In the genomic region with DNA sequence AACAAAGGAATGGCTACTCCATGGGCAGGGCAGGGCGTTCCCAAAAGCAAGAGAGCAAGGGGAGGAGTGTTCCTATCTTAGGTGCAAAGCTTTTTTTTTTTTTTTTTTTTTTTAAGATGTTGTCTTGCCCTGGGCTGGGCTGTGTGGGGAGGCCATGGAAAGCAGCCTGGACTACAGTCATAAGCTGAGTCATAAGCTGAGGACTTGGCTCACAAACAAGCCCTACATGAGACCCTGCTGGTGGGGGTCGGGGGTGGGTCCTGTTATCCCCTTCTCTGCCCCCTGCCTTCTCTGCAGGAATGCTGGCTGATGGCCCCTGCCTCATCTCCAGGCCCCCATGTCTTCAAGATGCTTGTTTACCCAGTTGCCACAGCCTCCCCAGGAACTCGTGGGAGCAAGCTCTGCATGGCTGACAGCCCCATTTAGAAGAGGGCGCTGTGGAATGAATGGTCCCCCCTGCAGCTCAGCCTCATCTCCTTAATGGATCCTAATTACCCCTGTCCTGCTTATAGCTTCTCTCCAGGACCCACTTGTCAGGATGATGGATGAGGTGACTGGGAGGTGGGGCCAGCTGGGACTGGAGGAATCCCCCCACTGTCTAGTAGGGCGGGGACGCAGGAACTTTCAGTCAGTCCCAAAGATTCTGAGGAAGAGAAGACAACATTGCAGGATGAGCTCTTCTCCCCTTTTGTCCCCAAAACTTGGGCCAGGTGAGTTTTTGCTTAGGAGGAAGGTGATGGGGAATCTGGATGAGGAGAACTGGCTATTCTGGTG, we compare ENCODE assay signal across 13 cellular contexts.
A peak's percentile ranks its signal among the peaks of the same experiment; 100 is the strongest.
DNase-seq lines count a peak whose midpoint lies in the region; ATAC-seq, FAIRE-seq and TF ChIP-seq lines count a peak whose summit lies in the region.
"Had no signal": no experiment of that assay in that cellular context is flagged by ENCODE, and none has a peak within 500 bp of the region (broad histone marks: within the 10 kb centered on the region; RNA-seq: fewer than 3 reads in every experiment).

No MANE protein-coding gene starts in this region.

- H3K4ac ChIP-seq in H1 (replicated peaks; ENCODE audit: insufficient read length, low read depth, low read length): no peak overlapping the region

- H3K27ac ChIP-seq in H1 (ENCODE audit: low read depth, low read length): no peak overlapping the region
- H3K27ac ChIP-seq in osteoblast (ENCODE audit: low read depth, low read length): peak overlapping the region; percentile 88
- H3K27ac ChIP-seq in testis: no peak overlapping the region

- CTCF ChIA-PET in H1 (lab: Charles Lee; ENCODE audit: partially characterized antibody): interaction anchor here (0.6 to 2.4 kb wide), 8 partner anchors 11 to 205 kb away, joined by 3 to 20 read pairs (median 4); no protein-coding TSS in a partner anchor

- no peak overlapping the region for H3K18ac ChIP-seq in H1 (ENCODE audit: extremely low read depth, low read length)

- 91% methylated on average over 3 of the region's 6 CpGs; no CpG with 5 or more reads in 1 of the 2 experiments for WGBS in H1 (ENCODE audit: extremely low coverage in 1 of 2, insufficient coverage in 1 of 2, insufficient read length in 1 of 2, insufficient replicate concordance in 2 of 2, low coverage in 1 of 2, low lambda C conversion rate in 2 of 2, missing lambda C conversion rate in 1 of 2), 2 experiments
- WGBS in testis, 2 donors: 57 to 72% methylated on average over 6 of the region's 6 CpGs

- no peak overlapping the region for H3K4me3 Mint-ChIP-seq in natural killer cell

- H3K9ac ChIP-seq in H1 (replicated peaks in 1 of 4; ENCODE audit: extremely low read depth in 1 of 4, low read depth in 3 of 4, low read length in 3 of 4): no peak overlapping the region

- TF ChIP-seq RAD21 in H1 (IDR thresholded peaks at IDR 0.05 in 1 of 2, conservative IDR thresholded peaks at IDR 0.05 in 1 of 2; ENCODE audit: low read depth in 2 of 2, low read length in 2 of 2): no peak

- peaks cover 0 to 5% of the 10 kb centered on the region in 2 donors for H3K4me1 Mint-ChIP-seq in natural killer cell

- no peak overlapping the region for H4K5ac ChIP-seq in H1 (ENCODE audit: insufficient read length, low read depth, low read length)

- H4K8ac ChIP-seq in H1 (ENCODE audit: extremely low read depth, insufficient read depth, low read length): no peak overlapping the region

- peaks cover 5 to 16% (median 11%) of the 10 kb centered on the region in 4 experiments for H3K4me1 ChIP-seq in H1 (replicated peaks in 1 of 4; ENCODE audit: control insufficient read depth in 3 of 4, insufficient read depth in 4 of 4, low read length in 3 of 4)
- peaks cover 38% of the 10 kb centered on the region for H3K4me1 ChIP-seq in osteoblast (ENCODE audit: insufficient read depth, low read length)
- H3K4me1 ChIP-seq in testis: no peaks in the 10 kb centered on the region

- H2BK20ac ChIP-seq in H1 (ENCODE audit: low read length): 0 out of 2 replicates have a peak overlapping the region, but pooled peaks have one; percentile 50

- no peak for TF ChIP-seq EP300 in H1 (IDR thresholded peaks at IDR 0.05; ENCODE audit: borderline replicate concordance in 1 of 2, low read depth in 2 of 2, low read length in 2 of 2)

- H3K79me2 ChIP-seq in H1 (ENCODE audit: control insufficient read depth in 1 of 2, insufficient read depth in 2 of 2, low read length in 2 of 2) (0 out of 4 replicates have a peak, but pooled peaks cover 0 to 3% of the 10 kb centered on the region in 2 experiments), osteoblast (ENCODE audit: insufficient read depth, low read length) (no peaks in the 10 kb centered on the region)

- no peak overlapping the region for H3K56ac ChIP-seq in H1 (replicated peaks; ENCODE audit: insufficient read length, low read depth, low read length)

- no peak overlapping the region for H4K91ac ChIP-seq in H1 (replicated peaks; ENCODE audit: insufficient read length, low read length)

- no peaks in the 10 kb centered on the region for H3K36me3 ChIP-seq in H1 (ENCODE audit: control insufficient read depth in 2 of 4, insufficient read depth in 4 of 4, low read length in 3 of 4)
- no peaks in the 10 kb centered on the region for H3K36me3 ChIP-seq in osteoblast (ENCODE audit: insufficient read depth, low read length)
- no peaks in the 10 kb centered on the region for H3K36me3 ChIP-seq in testis (ENCODE audit: low read depth, missing control alignments)

- intact Hi-C loops in natural killer cell (cut with micrococcal nuclease) (no loop called here), testis (cut with DNase I; ENCODE audit: low total_unique reads) (no loop called here)

- H4K20me1 ChIP-seq in H1 (replicated peaks in 1 of 2; ENCODE audit: control insufficient read depth in 1 of 2, insufficient read depth in 2 of 2, low read length in 2 of 2) (no peaks in the 10 kb centered on the region), osteoblast (ENCODE audit: insufficient read depth, low read length) (no peaks in the 10 kb centered on the region)

- TF ChIP-seq CTCF in H1 (IDR thresholded peaks at IDR 0.05; ENCODE audit: control extremely low read depth in 1 of 3, insufficient read depth in 1 of 3, low read depth in 1 of 3, low read length in 3 of 3) (no peak), osteoblast (IDR thresholded peaks at IDR 0.05; ENCODE audit: extremely low read depth, low read depth, low read length) (no peak), natural killer cell (IDR thresholded peaks at IDR 0.05) (no peak), testis (IDR thresholded peaks at IDR 0.05) (no peak)

- TF ChIP-seq POLR2A in H1 (IDR thresholded peaks at IDR 0.05; ENCODE audit: control extremely low read depth in 1 of 2, low read depth in 2 of 2, low read length in 2 of 2) (no peak), testis (IDR thresholded peaks at IDR 0.05) (no peak)

- H3K9me3 ChIP-seq in H1 (ENCODE audit: insufficient read depth in 2 of 2, low read depth in 1 of 2, low read length in 1 of 2) (no peaks in the 10 kb centered on the region), osteoblast (ENCODE audit: low read depth, low read length) (no peaks in the 10 kb centered on the region), testis (no peaks in the 10 kb centered on the region)

- no peak overlapping the region for H3K14ac ChIP-seq in H1 (ENCODE audit: insufficient read length)

- H3K23ac ChIP-seq in H1 (ENCODE audit: insufficient read length): no peak overlapping the region

- H2AFZ ChIP-seq in H1 (ENCODE audit: low read length) (no peak overlapping the region), osteoblast (ENCODE audit: low read length) (no peak overlapping the region)

- H3K4me3 ChIP-seq in H1 (ENCODE audit: extremely low read depth in 1 of 4, insufficient read depth in 2 of 4, low read depth in 3 of 4, low read length in 4 of 4) (peak overlapping the region in 1 of 4 experiments; percentile 20; a peak in 1 of 8 replicates), osteoblast (ENCODE audit: insufficient read depth, low read length) (no peak overlapping the region), testis (no peak overlapping the region)

- H3K27me3 ChIP-seq in H1 (replicated peaks in 1 of 4; ENCODE audit: control insufficient read depth in 3 of 4, extremely low read depth in 1 of 4, insufficient read depth in 3 of 4, low read length in 3 of 4) (peaks cover 0 to 7% (median 4%) of the 10 kb centered on the region in 4 experiments; a peak in 3 of 7 replicates), osteoblast (ENCODE audit: insufficient read depth, low read length) (no peaks in the 10 kb centered on the region), testis (no peaks in the 10 kb centered on the region)

- H3K23me2 ChIP-seq in H1 (ENCODE audit: low read depth, low read length): no peaks in the 10 kb centered on the region

- FAIRE-seq in H1 (lab: Jason Lieb, UNC): no peak

- H2BK12ac ChIP-seq in H1 (ENCODE audit: low read depth, low read length): 0 out of 2 replicates have a peak overlapping the region, but pooled peaks have one; percentile 30

- peaks cover 8 to 24% of the 10 kb centered on the region in 2 donors for H3K27me3 Mint-ChIP-seq in natural killer cell (ENCODE audit: low read depth in 2 of 2)

- ATAC-seq in natural killer cell: no peak
- ATAC-seq: Panc1 had no signal

- H2BK5ac ChIP-seq in H1 (ENCODE audit: low read depth, low read length): no peak overlapping the region

- H3K79me1 ChIP-seq in H1 (ENCODE audit: low read depth, low read length): no peaks in the 10 kb centered on the region

- no peak overlapping the region for H2BK15ac ChIP-seq in H1 (ENCODE audit: low read length)

- H3K4me2 ChIP-seq in H1 (ENCODE audit: insufficient read depth in 1 of 2, low read depth in 2 of 2, low read length in 2 of 2): peak overlapping the region in 1 of 2 experiments; percentile 67; a peak in 2 of 4 replicates
- peak overlapping the region; percentile 10 for H3K4me2 ChIP-seq in osteoblast (ENCODE audit: insufficient read depth, low read length)

- POLR2A ChIA-PET in H1 (lab: Charles Lee; ENCODE audit: partially characterized antibody): no interaction called here

- H2AK5ac ChIP-seq in H1 (ENCODE audit: low read depth, low read length): no peak overlapping the region

- peaks cover 0 to 4% of the 10 kb centered on the region in 2 donors for H3K9me3 Mint-ChIP-seq in natural killer cell

- no peak overlapping the region for H2BK120ac ChIP-seq in H1 (replicated peaks; ENCODE audit: low read depth, low read length)

- DNase-seq in GM03348 (ENCODE audit: low spot score) (peak; percentile 74), NCI-H345 treated with DMSO at 0.1 percent for 48 hours (lab: John Stamatoyannopoulos, UW; ENCODE audit: unreplicated experiment) (peak; percentile 33), H1 (ENCODE audit: low read depth in 1 of 2, low spot score in 2 of 2) (peak in 1 of 2 experiments; percentile 17), osteoblast (ENCODE audit: insufficient read length, low spot score, missing footprints) (peak; percentile 81), T-helper 2 cell (no peak), natural killer cell (no peak), testis (no peak), Kasumi-1 (lab: John Stamatoyannopoulos, UW) (no peak)
- DNase-seq: activated CD4-positive, alpha-beta T cell treated with anti-CD3 and anti-CD28 coated beads for 48 hours; activated naive CD4-positive, alpha-beta T cell treated with Interleukin-2 at 50 U/mL for 16 hours; Calu3; NCI-H1048 had no signal

- no peak overlapping the region for H3K27ac Mint-ChIP-seq in natural killer cell

- H3K36me3 Mint-ChIP-seq in natural killer cell: no peaks in the 10 kb centered on the region

TF ChIP-seq in H1, 55 proteins besides CTCF, POLR2A, EP300 and RAD21:
- TF ChIP-seq, protein P1, sequence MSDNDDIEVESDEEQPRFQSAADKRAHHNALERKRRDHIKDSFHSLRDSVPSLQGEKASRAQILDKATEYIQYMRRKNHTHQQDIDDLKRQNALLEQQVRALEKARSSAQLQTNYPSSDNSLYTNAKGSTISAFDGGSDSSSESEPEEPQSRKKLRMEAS (IDR thresholded peaks at IDR 0.05): no peak
- TF ChIP-seq CHD2 (IDR thresholded peaks at IDR 0.05; ENCODE audit: low read length) (no peak), SIRT6 (IDR thresholded peaks at IDR 0.05; ENCODE audit: low read length) (no peak), JUND (IDR thresholded peaks at IDR 0.05; ENCODE audit: low read length) (no peak), CHD1 (IDR thresholded peaks at IDR 0.05; ENCODE audit: low read depth, low read length) (no peak), RNF2 (IDR thresholded peaks at IDR 0.05; ENCODE audit: borderline replicate concordance, low read depth, low read length, missing control alignments, poor library complexity, severe bottlenecking) (no peak)

Comparison
In these comparisons a context has a peak if more than half of its experiments do, and no peak if none do; other contexts are left out.
1. DNase-seq: peak in GM03348 (single experiment), NCI-H345 treated with DMSO at 0.1 percent for 48 hours (single experiment) and osteoblast (single experiment); none in T-helper 2 cell (0 of 5), natural killer cell (single experiment), testis (single experiment) and Kasumi-1 (0 of 2).